8 cellular contexts compared by ENCODE assay signal in the genomic region with DNA sequence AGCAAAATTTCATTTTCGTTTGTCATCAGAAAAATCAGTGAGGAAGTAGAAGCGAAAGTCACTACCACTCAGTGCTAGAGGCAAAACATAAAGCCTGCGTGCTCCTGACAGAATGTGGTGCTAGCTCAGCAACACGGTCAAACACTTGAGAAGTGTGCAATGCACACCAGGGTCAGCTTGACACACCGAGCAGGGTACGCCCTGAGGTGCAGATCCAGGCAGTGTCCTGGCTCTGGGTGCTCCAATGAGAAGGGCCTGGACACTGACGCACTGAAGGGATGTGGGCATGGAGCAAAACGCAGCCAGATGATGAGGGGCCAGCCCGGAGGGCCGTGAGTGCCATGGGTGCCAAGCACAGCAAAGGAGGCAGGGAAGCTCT. TPM values are rescaled to one million over a fixed set of nuclear protein-coding genes. Genes with fewer than 3 reads are reported as not detected.
A peak's percentile ranks its signal among the peaks of the same experiment; 100 is the strongest.
DNase-seq lines count a peak whose midpoint lies in the region; ATAC-seq and TF ChIP-seq lines count a peak whose summit lies in the region.

No MANE protein-coding gene starts in this region.

- H3K4me3 ChIP-seq in CD8-positive, alpha-beta T cell (ENCODE audit: low read depth, low read length): no peak overlapping the region

- peaks cover 29% of the 10 kb centered on the region for H3K36me3 ChIP-seq in CD8-positive, alpha-beta T cell (ENCODE audit: insufficient read depth, low read length)

- H3K27me3 ChIP-seq in CD8-positive, alpha-beta T cell (ENCODE audit: insufficient read depth, low read length): no peaks in the 10 kb centered on the region

- no peak for DNase-seq in CD8-positive, alpha-beta T cell
- DNase-seq in caudate nucleus (lab: John Stamatoyannopoulos, UW): no peak
- DNase-seq in stimulated activated naive CD8-positive, alpha-beta T cell treated with anti-CD3 and anti-CD28 coated beads, Interleukin-15, amount 100 ng/mL, for 72 hours: no peak
- DNase-seq in UCSD-AML1 (lab: John Stamatoyannopoulos, UW; ENCODE audit: unreplicated experiment): no peak
- no peak for DNase-seq in dedifferentiated amniotic fluid mesenchymal stem cell (ENCODE audit: extremely low spot score)
- no peak for DNase-seq in HK-2 (ENCODE audit: unreplicated experiment)

- peak overlapping the region; percentile 10 for H3K27ac ChIP-seq in CD8-positive, alpha-beta T cell (ENCODE audit: low read depth, low read length)
- H3K27ac ChIP-seq in caudate nucleus (ENCODE audit: low read depth, low read length): peak overlapping the region; percentile 40

- TF ChIP-seq CTCF in CD8-positive, alpha-beta T cell (IDR thresholded peaks at IDR 0.05): no peak

- no peaks in the 10 kb centered on the region for H3K9me3 ChIP-seq in CD8-positive, alpha-beta T cell (ENCODE audit: low read length)

- intact Hi-C loops in CD8-positive, alpha-beta T cell (cut with DNase I, micrococcal nuclease): loop anchor here in 1 of 2 experiments (10.0 kb wide), 1 partner anchor 536 kb away; no protein-coding TSS in a partner anchor

- peaks cover 67% of the 10 kb centered on the region for H3K36me3 Mint-ChIP-seq in CD8-positive, alpha-beta T cell

- CTCF ChIA-PET in CD8-positive, alpha-beta T cell (lab: Charles Lee): interaction anchor here (1.0 to 10.8 kb wide), 7 partner anchors 9 to 674 kb away, joined by 3 to 132 read pairs (median 4); no protein-coding TSS in a partner anchor

- H3K27me3 Mint-ChIP-seq in CD8-positive, alpha-beta T cell (ENCODE audit: low read depth): no peaks in the 10 kb centered on the region
- no peaks in the 10 kb centered on the region for H3K27me3 Mint-ChIP-seq in stimulated activated naive CD8-positive, alpha-beta T cell treated with anti-CD3 and anti-CD28 coated beads, Interleukin-15, amount 100 ng/mL, for 72 hours

- H3K4me3 Mint-ChIP-seq in CD8-positive, alpha-beta T cell: peak overlapping the region; percentile 77
- H3K4me3 Mint-ChIP-seq in stimulated activated naive CD8-positive, alpha-beta T cell treated with anti-CD3 and anti-CD28 coated beads, Interleukin-15, amount 100 ng/mL, for 72 hours: peak overlapping the region; percentile 49 to 62

- no peak for ATAC-seq in CD8-positive, alpha-beta T cell
- ATAC-seq in GM19395 (IDR thresholded peaks at IDR 0.05; ENCODE audit: unreplicated experiment) (peak; percentile 44), HG03354 (IDR thresholded peaks at IDR 0.05; ENCODE audit: poor library complexity, severe bottlenecking, unreplicated experiment) (peak; percentile 45)
- no peak for ATAC-seq in stimulated activated naive CD8-positive, alpha-beta T cell treated with anti-CD3 and anti-CD28 coated beads, Interleukin-15, amount 100 ng/mL, for 72 hours

- H3K4me1 Mint-ChIP-seq in CD8-positive, alpha-beta T cell (ENCODE audit: low read depth): peaks cover 53% of the 10 kb centered on the region
- H3K4me1 Mint-ChIP-seq in stimulated activated naive CD8-positive, alpha-beta T cell treated with anti-CD3 and anti-CD28 coated beads, Interleukin-15, amount 100 ng/mL, for 72 hours: peaks cover 57% of the 10 kb centered on the region

- H3K27ac Mint-ChIP-seq in CD8-positive, alpha-beta T cell: peak overlapping the region; percentile 88
- H3K27ac Mint-ChIP-seq in stimulated activated naive CD8-positive, alpha-beta T cell treated with anti-CD3 and anti-CD28 coated beads, Interleukin-15, amount 100 ng/mL, for 72 hours: no peak overlapping the region

- H3K4me1 ChIP-seq in CD8-positive, alpha-beta T cell (ENCODE audit: insufficient read depth, low read length): peaks cover 55% of the 10 kb centered on the region

- POLR2A ChIA-PET in CD8-positive, alpha-beta T cell (lab: Charles Lee): interaction anchor here (1.6 to 2.4 kb wide), 2 partner anchors 39 to 50 kb away, joined by 3 to 8 read pairs; no protein-coding TSS in a partner anchor

- H3K9me3 Mint-ChIP-seq in CD8-positive, alpha-beta T cell: no peaks in the 10 kb centered on the region
- H3K9me3 Mint-ChIP-seq in stimulated activated naive CD8-positive, alpha-beta T cell treated with anti-CD3 and anti-CD28 coated beads, Interleukin-15, amount 100 ng/mL, for 72 hours: no peaks in the 10 kb centered on the region

RNA-seq across cellular contexts. Expression of gene RNASET2, which starts 5.9 kb away (rescaled TPM):
- 10 to 100 TPM; 93.1 to 98.9 TPM for total RNA-seq in CD8-positive, alpha-beta T cell

RNA-seq across cellular contexts. Expression of gene CEP43, which starts 48.8 kb away (rescaled TPM):
- 1 to 10 TPM; 5.7 to 8.7 TPM for total RNA-seq in CD8-positive, alpha-beta T cell

Comparison
In these comparisons a context has a peak if more than half of its experiments do, and no peak if none do; other contexts are left out.
1. ATAC-seq: peak in GM19395 (single experiment) and HG03354 (single experiment); none in CD8-positive, alpha-beta T cell (single experiment) and stimulated activated naive CD8-positive, alpha-beta T cell treated with anti-CD3 and anti-CD28 coated beads, Interleukin-15, amount 100 ng/mL, for 72 hours (single experiment).